In the genomic region with DNA sequence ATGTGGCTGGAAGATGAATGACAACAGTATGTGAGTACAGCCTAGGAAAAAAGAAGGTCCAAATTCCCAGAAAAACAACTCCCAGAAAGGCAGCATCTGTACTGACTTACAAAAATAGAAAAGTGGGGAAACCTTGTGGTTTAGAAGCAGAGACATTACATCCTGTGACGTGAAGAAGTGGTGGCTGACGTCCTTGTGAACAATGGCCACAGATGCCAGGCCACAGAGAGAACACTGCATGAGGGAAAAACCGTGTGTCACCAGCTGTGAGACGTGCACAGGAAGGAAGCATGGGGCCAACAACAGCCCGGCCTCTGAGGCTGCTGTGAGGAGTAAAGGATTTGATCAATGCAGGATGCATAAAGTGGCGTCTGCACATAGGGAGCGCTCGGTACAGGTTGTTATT, we compare ENCODE assay signal across 1 cellular context.
TF ChIP-seq lines count a peak whose summit lies in the region.

No MANE protein-coding gene starts in this region.

TF ChIP-seq in K562, 482 proteins besides CTCF, POLR2A, EP300 and RAD21 (continued from another document):
- TF ChIP-seq ZNF655 (CRISPR knock-in tag; IDR thresholded peaks at IDR 0.05) (no peak), ZNF780A (CRISPR knock-in tag; IDR thresholded peaks at IDR 0.05) (no peak), E2F1 (CRISPR knock-in tag; IDR thresholded peaks at IDR 0.05) (no peak)
